ENCODE assay signal across 8 cellular contexts in genomic region chr7:1055084-1055450, GRCh38. TPM values are rescaled to one million over a fixed set of nuclear protein-coding genes. Genes with fewer than 3 reads are reported as not detected.
DNase-seq lines count a peak whose midpoint lies in the region; ATAC-seq and TF ChIP-seq lines count a peak whose summit lies in the region.

No MANE protein-coding gene starts in this region.

- no peak overlapping the region for H3K4me3 ChIP-seq in hepatocyte

- no peaks in the 10 kb centered on the region for H3K27me3 ChIP-seq in hepatocyte

- H3K4me2 ChIP-seq in hepatocyte: peak overlapping the region; percentile 33

- H3K79me2 ChIP-seq in hepatocyte: no peaks in the 10 kb centered on the region

- intact Hi-C loops in activated T-helper 2 cell treated with anti-CD3 and anti-CD28 coated beads, Interferon-gamma antibody, Interleukin-2, Interleukin-4, amounts not matched to agents 10 μg/mL and 5 μg/mL and 100 μg/mL, durations not matched to agents 14 hours and 24 hours and 36 hours (cut with micrococcal nuclease): no loop called here

- WGBS in hepatocyte (ENCODE audit: low lambda C conversion rate, missing lambda C conversion rate): 78% methylated on average over 22 of the region's 22 CpGs

- peak overlapping the region; percentile 77 for H3K4me3 Mint-ChIP-seq in activated T-helper 2 cell treated with anti-CD3 and anti-CD28 coated beads, Interferon-gamma antibody, Interleukin-2, Interleukin-4, amounts not matched to agents 10 μg/mL and 5 μg/mL and 100 μg/mL, durations not matched to agents 14 hours and 24 hours and 36 hours (ENCODE audit: low read depth)

- H3K36me3 Mint-ChIP-seq in activated T-helper 2 cell treated with anti-CD3 and anti-CD28 coated beads, Interferon-gamma antibody, Interleukin-2, Interleukin-4, amounts not matched to agents 10 μg/mL and 5 μg/mL and 100 μg/mL, durations not matched to agents 14 hours and 24 hours and 36 hours (ENCODE audit: low read depth): peaks cover 3% of the 10 kb centered on the region

- H3K9me3 Mint-ChIP-seq in activated T-helper 2 cell treated with anti-CD3 and anti-CD28 coated beads, Interferon-gamma antibody, Interleukin-2, Interleukin-4, amounts not matched to agents 10 μg/mL and 5 μg/mL and 100 μg/mL, durations not matched to agents 14 hours and 24 hours and 36 hours: no peaks in the 10 kb centered on the region

- H3K4me1 ChIP-seq in hepatocyte (ENCODE audit: insufficient read depth): peaks cover 6% of the 10 kb centered on the region

- H2AFZ ChIP-seq in hepatocyte: no peak overlapping the region

- H3K9me2 ChIP-seq in hepatocyte (replicated peaks; ENCODE audit: insufficient read depth): no peaks in the 10 kb centered on the region

- H4K20me1 ChIP-seq in hepatocyte (ENCODE audit: insufficient read depth, poor library complexity, severe bottlenecking): no peaks in the 10 kb centered on the region

- peaks cover 22% of the 10 kb centered on the region for H3K4me1 Mint-ChIP-seq in activated T-helper 2 cell treated with anti-CD3 and anti-CD28 coated beads, Interferon-gamma antibody, Interleukin-2, Interleukin-4, amounts not matched to agents 10 μg/mL and 5 μg/mL and 100 μg/mL, durations not matched to agents 14 hours and 24 hours and 36 hours (ENCODE audit: low read depth)

- H3K9me3 ChIP-seq in hepatocyte (ENCODE audit: low read depth): no peaks in the 10 kb centered on the region

- no peaks in the 10 kb centered on the region for H3K36me3 ChIP-seq in hepatocyte (replicated peaks; ENCODE audit: insufficient read depth, low read depth)

- H3K27me3 Mint-ChIP-seq in activated T-helper 2 cell treated with anti-CD3 and anti-CD28 coated beads, Interferon-gamma antibody, Interleukin-2, Interleukin-4, amounts not matched to agents 10 μg/mL and 5 μg/mL and 100 μg/mL, durations not matched to agents 14 hours and 24 hours and 36 hours (ENCODE audit: low read depth): no peaks in the 10 kb centered on the region

- no peak for TF ChIP-seq CTCF in hepatocyte (IDR thresholded peaks at IDR 0.05; ENCODE audit: poor library complexity)
- no peak for TF ChIP-seq CTCF in GM10266 (IDR thresholded peaks at IDR 0.05; ENCODE audit: control insufficient read depth, insufficient read depth, low read depth, missing control alignments)

- ATAC-seq in GM18861 (IDR thresholded peaks at IDR 0.05; ENCODE audit: unreplicated experiment): no peak
- ATAC-seq in HG02938 (IDR thresholded peaks at IDR 0.05; ENCODE audit: unreplicated experiment): no peak
- ATAC-seq in HG02970 (IDR thresholded peaks at IDR 0.05; ENCODE audit: low FRiP score, unreplicated experiment): no peak

- DNase-seq in NCI-H2107 (lab: John Stamatoyannopoulos, UW) (peak; percentile 84), hepatocyte (ENCODE audit: low spot score) (peak; percentile 50), GM10266 (ENCODE audit: extremely low spot score) (no peak)
- peak; percentile 68 for DNase-seq in activated T-helper 2 cell treated with anti-CD3 and anti-CD28 coated beads, Interferon-gamma antibody, Interleukin-2, Interleukin-4, amounts not matched to agents 10 μg/mL and 5 μg/mL and 100 μg/mL, durations not matched to agents 14 hours and 24 hours and 36 hours (ENCODE audit: low spot score)
- DNase-seq in stimulated activated CD8-positive, alpha-beta memory T cell treated with anti-CD3 and anti-CD28 coated beads, Interleukin-12 subunit alpha, Interleukin-12 subunit beta, amount 100 ng/mL, for 1 hour (ENCODE audit: low read depth): peak; percentile 18

- peak overlapping the region; percentile 49 for H3K27ac Mint-ChIP-seq in activated T-helper 2 cell treated with anti-CD3 and anti-CD28 coated beads, Interferon-gamma antibody, Interleukin-2, Interleukin-4, amounts not matched to agents 10 μg/mL and 5 μg/mL and 100 μg/mL, durations not matched to agents 14 hours and 24 hours and 36 hours

- H3K27ac ChIP-seq in hepatocyte: peak overlapping the region; percentile 20

RNA-seq across cellular contexts. Expression of gene GPR146, which starts 10.7 kb away (rescaled TPM):
- 5.6 and 6.7 TPM in 2 replicates for total RNA-seq in activated T-helper 2 cell treated with anti-CD3 and anti-CD28 coated beads, Interferon-gamma antibody, Interleukin-2, Interleukin-4, amounts not matched to agents 10 μg/mL and 5 μg/mL and 100 μg/mL, durations not matched to agents 14 hours and 24 hours and 36 hours
- 5.2 and 6.5 TPM in 2 replicates for total RNA-seq in hepatocyte
- 2.1 and 2.6 TPM in 2 replicates for polyA plus RNA-seq in hepatocyte

RNA-seq across cellular contexts. Expression of gene GPER1, which starts 32.8 kb away (rescaled TPM):
- total RNA-seq in activated T-helper 2 cell treated with anti-CD3 and anti-CD28 coated beads, Interferon-gamma antibody, Interleukin-2, Interleukin-4, amounts not matched to agents 10 μg/mL and 5 μg/mL and 100 μg/mL, durations not matched to agents 14 hours and 24 hours and 36 hours: 0.37 and 0.46 TPM in 2 replicates
- total RNA-seq in hepatocyte: 3.6 and 4.5 TPM in 2 replicates
- 9.1 and 11.1 TPM in 2 replicates for polyA plus RNA-seq in hepatocyte
